ENCODE assay signal across 1 cellular context in genomic region chr4:176793060-176793605, GRCh38.
TF ChIP-seq lines count a peak whose summit lies in the region.

No MANE protein-coding gene starts in this region.

TF ChIP-seq in A549, 52 proteins besides CTCF, POLR2A, EP300 and RAD21 (continued from another document):
- TF ChIP-seq ATOH8 (CRISPR knock-in tag; IDR thresholded peaks at IDR 0.05; ENCODE audit: low read depth), result no peak
- TF ChIP-seq KDM5A (IDR thresholded peaks at IDR 0.05), result no peak
- no peak for TF ChIP-seq POLR2AphosphoS2 (conservative IDR thresholded peaks at IDR 0.05; ENCODE audit: low read length)
- TF ChIP-seq MAX (IDR thresholded peaks at IDR 0.05), result no peak
- no peak for TF ChIP-seq ELK1 (IDR thresholded peaks at IDR 0.05; ENCODE audit: low read depth, low read length)
- no peak for TF ChIP-seq ESRRA (IDR thresholded peaks at IDR 0.05; ENCODE audit: borderline replicate concordance, low read length)
- TF ChIP-seq EHMT2 (IDR thresholded peaks at IDR 0.05; ENCODE audit: low read depth), result no peak
- no peak for TF ChIP-seq CEBPB (IDR thresholded peaks at IDR 0.05)
- TF ChIP-seq CHD2 (IDR thresholded peaks at IDR 0.05; ENCODE audit: low read length, partially characterized antibody), result no peak
